11 cellular contexts compared by ENCODE assay signal in genomic region chr15:90618330-90619136, GRCh38.
DNase-seq lines count a peak whose midpoint lies in the region; ATAC-seq and TF ChIP-seq lines count a peak whose summit lies in the region.
"Had no signal": no experiment of that assay in that cellular context is flagged by ENCODE, and none has a peak within 500 bp of the region (broad histone marks: within the 10 kb centered on the region; RNA-seq: fewer than 3 reads in every experiment).

No MANE protein-coding gene starts in this region.

- ATAC-seq in activated naive CD8-positive, alpha-beta T cell treated with anti-CD3 and anti-CD28 coated beads, Interleukin-2, amount 10 ng/mL, durations not matched to agents 7 days and 5 days (ENCODE audit: low read depth) = no peak
- no peak for ATAC-seq in activated naive CD8-positive, alpha-beta T cell treated with anti-CD3 and anti-CD28 coated beads, Interleukin-2, amount 50 U/mL, for 24 hours
- ATAC-seq in GM19035 (IDR thresholded peaks at IDR 0.05; ENCODE audit: unreplicated experiment) (no peak), GM21576 (IDR thresholded peaks at IDR 0.05; ENCODE audit: unreplicated experiment) (no peak)

- no peaks in the 10 kb centered on the region for H3K36me3 ChIP-seq in colonic mucosa

- H3K9me3 ChIP-seq in colonic mucosa = no peaks in the 10 kb centered on the region

- no peaks in the 10 kb centered on the region for H3K27me3 Mint-ChIP-seq in activated naive CD8-positive, alpha-beta T cell treated with anti-CD3 and anti-CD28 coated beads, Interleukin-2, amount 10 ng/mL, durations not matched to agents 7 days and 5 days
- no peaks in the 10 kb centered on the region for H3K27me3 Mint-ChIP-seq in activated naive CD8-positive, alpha-beta T cell treated with anti-CD3 and anti-CD28 coated beads, Interleukin-2, amount 50 U/mL, for 24 hours
- no peaks in the 10 kb centered on the region for H3K27me3 Mint-ChIP-seq in type B pancreatic cell

- no peak overlapping the region for H3K4me3 Mint-ChIP-seq in activated naive CD8-positive, alpha-beta T cell treated with anti-CD3 and anti-CD28 coated beads, Interleukin-2, amount 10 ng/mL, durations not matched to agents 7 days and 5 days
- H3K4me3 Mint-ChIP-seq in activated naive CD8-positive, alpha-beta T cell treated with anti-CD3 and anti-CD28 coated beads, Interleukin-2, amount 50 U/mL, for 24 hours = no peak overlapping the region
- no peak overlapping the region for H3K4me3 Mint-ChIP-seq in type B pancreatic cell
- H3K4me3 Mint-ChIP-seq: mesothelial cell of epicardium had no signal

- no peak overlapping the region for H3K9ac ChIP-seq in colonic mucosa (ENCODE audit: low read depth in 2 of 2, low read length in 2 of 2)

- POLR2A ChIA-PET in activated naive CD8-positive, alpha-beta T cell treated with anti-CD3 and anti-CD28 coated beads, Interleukin-2, amount 10 ng/mL, durations not matched to agents 7 days and 5 days (lab: Charles Lee) = interaction anchor here (2.0 kb wide), 1 partner anchor 108 kb away, joined by 7 read pairs; no protein-coding TSS in a partner anchor

- intact Hi-C loops in colonic mucosa (cut with DNase I) = no loop called here

- H3K36me3 Mint-ChIP-seq in activated naive CD8-positive, alpha-beta T cell treated with anti-CD3 and anti-CD28 coated beads, Interleukin-2, amount 10 ng/mL, durations not matched to agents 7 days and 5 days = peaks cover 32% of the 10 kb centered on the region
- peaks cover 24% of the 10 kb centered on the region for H3K36me3 Mint-ChIP-seq in activated naive CD8-positive, alpha-beta T cell treated with anti-CD3 and anti-CD28 coated beads, Interleukin-2, amount 50 U/mL, for 24 hours (ENCODE audit: low read depth)
- H3K36me3 Mint-ChIP-seq in type B pancreatic cell = peaks cover 30% of the 10 kb centered on the region

- H3K27me3 ChIP-seq in colonic mucosa = no peaks in the 10 kb centered on the region

- TF ChIP-seq CTCF in type B pancreatic cell (conservative IDR thresholded peaks at IDR 0.05) (no peak), colonic mucosa (IDR thresholded peaks at IDR 0.05) (no peak)

- DNase-seq in activated naive CD8-positive, alpha-beta T cell treated with anti-CD3 and anti-CD28 coated beads, Interleukin-2, amount 10 ng/mL, durations not matched to agents 7 days and 5 days = no peak
- no peak for DNase-seq in activated naive CD8-positive, alpha-beta T cell treated with anti-CD3 and anti-CD28 coated beads, Interleukin-2, amount 50 U/mL, for 24 hours
- peak; percentile 3 for DNase-seq in NCI-H345 treated with DMSO at 0.1 percent for 48 hours (lab: John Stamatoyannopoulos, UW; ENCODE audit: unreplicated experiment)
- peak; percentile 11 to 17 for DNase-seq in erythroblast (lab: John Stamatoyannopoulos, UW)
- DNase-seq in type B pancreatic cell (ENCODE audit: extremely low spot score, unreplicated experiment) = no peak
- DNase-seq in colonic mucosa = no peak
- DNase-seq: stimulated activated CD8-positive, alpha-beta memory T cell treated with anti-CD3 and anti-CD28 coated beads, Interleukin-4, amount 100 ng/mL, for 48 hours had no signal

- H3K27ac Mint-ChIP-seq in activated naive CD8-positive, alpha-beta T cell treated with anti-CD3 and anti-CD28 coated beads, Interleukin-2, amount 10 ng/mL, durations not matched to agents 7 days and 5 days = peak overlapping the region; percentile 26
- no peak overlapping the region for H3K27ac Mint-ChIP-seq in activated naive CD8-positive, alpha-beta T cell treated with anti-CD3 and anti-CD28 coated beads, Interleukin-2, amount 50 U/mL, for 24 hours
- H3K27ac Mint-ChIP-seq in type B pancreatic cell = peak overlapping the region; percentile 44
- H3K27ac Mint-ChIP-seq: mesothelial cell of epicardium had no signal

- no peak for TF ChIP-seq POLR2A in erythroblast (IDR thresholded peaks at IDR 0.05; ENCODE audit: low read length)

- no peaks in the 10 kb centered on the region for H3K9me3 Mint-ChIP-seq in activated naive CD8-positive, alpha-beta T cell treated with anti-CD3 and anti-CD28 coated beads, Interleukin-2, amount 10 ng/mL, durations not matched to agents 7 days and 5 days
- no peaks in the 10 kb centered on the region for H3K9me3 Mint-ChIP-seq in activated naive CD8-positive, alpha-beta T cell treated with anti-CD3 and anti-CD28 coated beads, Interleukin-2, amount 50 U/mL, for 24 hours
- no peaks in the 10 kb centered on the region for H3K9me3 Mint-ChIP-seq in type B pancreatic cell
- H3K9me3 Mint-ChIP-seq: mesothelial cell of epicardium had no signal

- H3K4me3 ChIP-seq in colonic mucosa = no peak overlapping the region
- H3K4me3 ChIP-seq: SK-N-MC had no signal

- H3K4me1 Mint-ChIP-seq in activated naive CD8-positive, alpha-beta T cell treated with anti-CD3 and anti-CD28 coated beads, Interleukin-2, amount 10 ng/mL, durations not matched to agents 7 days and 5 days = peaks cover 26% of the 10 kb centered on the region
- H3K4me1 Mint-ChIP-seq in activated naive CD8-positive, alpha-beta T cell treated with anti-CD3 and anti-CD28 coated beads, Interleukin-2, amount 50 U/mL, for 24 hours = peaks cover 44% of the 10 kb centered on the region
- peaks cover 4% of the 10 kb centered on the region for H3K4me1 Mint-ChIP-seq in type B pancreatic cell (ENCODE audit: unreplicated experiment)
- H3K4me1 Mint-ChIP-seq: mesothelial cell of epicardium had no signal

- H3K27ac ChIP-seq in colonic mucosa = no peak overlapping the region
- H3K27ac ChIP-seq: SK-N-MC had no signal

- no peaks in the 10 kb centered on the region for H3K4me1 ChIP-seq in colonic mucosa

Comparison
In these comparisons a context has a peak if more than half of its experiments do, and no peak if none do; other contexts are left out.
1. DNase-seq: peak in NCI-H345 treated with DMSO at 0.1 percent for 48 hours (single experiment) and erythroblast (2 of 2); none in activated naive CD8-positive, alpha-beta T cell treated with anti-CD3 and anti-CD28 coated beads, Interleukin-2, amount 10 ng/mL, durations not matched to agents 7 days and 5 days (single experiment), activated naive CD8-positive, alpha-beta T cell treated with anti-CD3 and anti-CD28 coated beads, Interleukin-2, amount 50 U/mL, for 24 hours (single experiment), type B pancreatic cell (single experiment) and colonic mucosa (single experiment).